15 cellular contexts compared by ENCODE assay signal in genomic region chr5:172165465-172165864, GRCh38. TPM values are rescaled to one million over a fixed set of nuclear protein-coding genes. Genes with fewer than 3 reads are reported as not detected.
DNase-seq lines count a peak whose midpoint lies in the region; ATAC-seq and TF ChIP-seq lines count a peak whose summit lies in the region.
"Had no signal": no experiment of that assay in that cellular context is flagged by ENCODE, and none has a peak within 500 bp of the region (broad histone marks: within the 10 kb centered on the region; RNA-seq: fewer than 3 reads in every experiment).

No MANE protein-coding gene starts in this region.

- TF ChIP-seq POLR2A in GM18505 (IDR thresholded peaks at IDR 0.05; ENCODE audit: borderline replicate concordance, extremely low read depth, insufficient read depth, insufficient read length), result no peak

- in situ Hi-C loops in KBM-7 (cut with MboI; ENCODE audit: low pct_unique_long_range_greater_than_20kb, low sequenced_read_pairs), result no loop called here

- H3K9me3 Mint-ChIP-seq in naive B cell, result no peaks in the 10 kb centered on the region

- H3K4me3 Mint-ChIP-seq in naive B cell, result peak overlapping the region in 5 of 8 donors; percentile 8 to 69 (median 35)
- H3K4me3 Mint-ChIP-seq: activated CD8-positive, alpha-beta memory T cell treated with anti-CD3 and anti-CD28 coated beads, Interleukin-2, amount 10 ng/mL, durations not matched to agents 7 days and 5 days had no signal

- peak; percentile 58 for ATAC-seq in GM18505 (IDR thresholded peaks at IDR 0.05; ENCODE audit: unreplicated experiment)
- ATAC-seq in GM21447 (IDR thresholded peaks at IDR 0.05; ENCODE audit: unreplicated experiment), result peak; percentile 89
- peak; percentile 65 for ATAC-seq in HG03565 (IDR thresholded peaks at IDR 0.05; ENCODE audit: unreplicated experiment)
- ATAC-seq in naive B cell (ENCODE audit: low read depth in 2 of 2), result peak; percentile 74 to 85
- ATAC-seq in GM18873 (IDR thresholded peaks at IDR 0.05; ENCODE audit: low FRiP score, unreplicated experiment), result no peak
- ATAC-seq: activated CD8-positive, alpha-beta memory T cell treated with anti-CD3 and anti-CD28 coated beads, Interleukin-2, amount 10 ng/mL, durations not matched to agents 7 days and 5 days; PC-3 had no signal

- peak overlapping the region; percentile 42 to 92 (median 60) for H3K27ac Mint-ChIP-seq in naive B cell
- H3K27ac Mint-ChIP-seq: activated CD8-positive, alpha-beta memory T cell treated with anti-CD3 and anti-CD28 coated beads, Interleukin-2, amount 10 ng/mL, durations not matched to agents 7 days and 5 days had no signal

- H3K36me3 Mint-ChIP-seq in naive B cell, result peaks cover 4 to 9% of the 10 kb centered on the region in 2 donors

- peaks cover 48 to 84% (median 58%) of the 10 kb centered on the region in 3 donors for H3K4me1 Mint-ChIP-seq in naive B cell

- DNase-seq in naive B cell, result no peak
- DNase-seq in activated effector memory CD4-positive, alpha-beta T cell treated with anti-CD3 and anti-CD28 coated beads, Interleukin-2, amount 50 U/mL, for 16 hours, result no peak
- DNase-seq in H4 (ENCODE audit: low spot score), result no peak
- DNase-seq in KBM-7, result no peak
- DNase-seq: activated CD8-positive, alpha-beta memory T cell treated with anti-CD3 and anti-CD28 coated beads, Interleukin-2, amount 10 ng/mL, durations not matched to agents 7 days and 5 days; NCI-H2171; PC-3; stimulated activated CD4-positive, alpha-beta T cell treated with anti-CD3 and anti-CD28 coated beads, Interleukin-2, amount 100 ng/mL, for 48 hours; T-helper 2 cell had no signal

- no peaks in the 10 kb centered on the region for H3K27me3 Mint-ChIP-seq in naive B cell
- H3K27me3 Mint-ChIP-seq: activated CD8-positive, alpha-beta memory T cell treated with anti-CD3 and anti-CD28 coated beads, Interleukin-2, amount 10 ng/mL, durations not matched to agents 7 days and 5 days had no signal

RNA-seq across cellular contexts. Expression of gene STK10, which starts 22.6 kb away (rescaled TPM):
- polyA plus RNA-seq in naive B cell (ENCODE audit: low read depth in 6 of 6), result 10 to 100 TPM; 12.2 to 73.3 (median 36.3) TPM
- 8.0 and 10.3 TPM in 2 replicates for total RNA-seq in H4 (2014; rRNA removed; shearing (Covaris generic))

RNA-seq across cellular contexts. Expression of gene EFCAB9, which starts 28.5 kb away (rescaled TPM):
- polyA plus RNA-seq in naive B cell (ENCODE audit: low read depth in 6 of 6), result not detected
- not detected in 2 replicates for total RNA-seq in H4 (2014; rRNA removed; shearing (Covaris generic))
- total RNA-seq: activated CD8-positive, alpha-beta memory T cell treated with anti-CD3 and anti-CD28 coated beads, Interleukin-2, amount 10 ng/mL, durations not matched to agents 7 days and 5 days; glomerular endothelial cell; lower leg skin; PC-3 had no signal
